In the genomic region with DNA sequence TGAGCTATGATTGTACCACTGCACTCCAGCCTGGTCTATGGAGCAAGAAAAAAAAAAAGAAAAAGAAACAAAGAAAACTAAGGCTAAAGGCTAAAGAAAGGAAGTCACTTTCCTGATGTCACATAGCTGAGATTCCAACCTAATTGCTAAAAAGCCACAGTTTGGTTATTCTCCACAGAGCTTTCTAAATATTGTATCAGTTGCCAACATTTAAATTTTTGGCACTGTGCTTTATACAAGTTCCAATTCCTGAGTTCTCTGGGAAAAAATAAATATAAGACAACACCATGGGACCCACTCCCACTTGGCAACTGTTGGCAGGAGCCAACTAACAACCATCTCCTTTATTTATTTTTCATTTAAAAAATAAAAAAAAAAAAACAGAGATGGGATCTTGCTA, we compare ENCODE assay signal across 15 cellular contexts. TPM values are rescaled to one million over a fixed set of nuclear protein-coding genes. Genes with fewer than 3 reads are reported as not detected.
DNase-seq lines count a peak whose midpoint lies in the region; ATAC-seq and TF ChIP-seq lines count a peak whose summit lies in the region.
"Had no signal": no experiment of that assay in that cellular context is flagged by ENCODE, and none has a peak within 500 bp of the region (broad histone marks: within the 10 kb centered on the region; RNA-seq: fewer than 3 reads in every experiment).

No MANE protein-coding gene starts in this region.

- H2BK120ac ChIP-seq in mesendoderm (ENCODE audit: low read depth, low read length), result no peak overlapping the region

- no peak overlapping the region for H4K8ac ChIP-seq in mesendoderm (ENCODE audit: low read depth, low read length)

- H3K4ac ChIP-seq in mesendoderm (ENCODE audit: low read depth, low read length), result no peak overlapping the region

- H2BK5ac ChIP-seq in mesendoderm (ENCODE audit: low read length), result no peak overlapping the region

- H3K36me3 ChIP-seq in mesendoderm (ENCODE audit: control insufficient read depth, insufficient read depth, low read length), result no peaks in the 10 kb centered on the region

- no peak overlapping the region for H2AK5ac ChIP-seq in mesendoderm (ENCODE audit: low read length)

- H3K4me1 ChIP-seq in mesendoderm (ENCODE audit: control insufficient read depth, low read depth, low read length), result no peaks in the 10 kb centered on the region

- TF ChIP-seq CTCF in AG04450 (IDR thresholded peaks at IDR 0.05; ENCODE audit: low read depth, low read length), result no peak
- no peak for TF ChIP-seq CTCF in HFF-Myc (IDR thresholded peaks at IDR 0.05; ENCODE audit: low read depth, low read length, missing control alignments)

- H2BK15ac ChIP-seq in mesendoderm (replicated peaks; ENCODE audit: low read depth), result no peak overlapping the region

- no peak overlapping the region for H3K18ac ChIP-seq in mesendoderm (ENCODE audit: low read length)

- H3K27ac ChIP-seq in AG04450 (ENCODE audit: low read depth, low read length) (peak overlapping the region; percentile 80), mesendoderm (ENCODE audit: low read depth, low read length) (no peak overlapping the region)
- H3K27ac ChIP-seq: BLaER1 had no signal

- H3K56ac ChIP-seq in mesendoderm (ENCODE audit: low read length), result no peak overlapping the region

- H3K27me3 ChIP-seq in AG04450 (ENCODE audit: control insufficient read depth, insufficient read depth, low read length), result no peaks in the 10 kb centered on the region
- H3K27me3 ChIP-seq in mesendoderm (ENCODE audit: insufficient read depth, low read length, poor library complexity), result no peaks in the 10 kb centered on the region
- H3K27me3 ChIP-seq: ascending aorta, BLaER1 had no signal

- ATAC-seq in HG03378 (IDR thresholded peaks at IDR 0.05; ENCODE audit: unreplicated experiment), result no peak
- ATAC-seq: Panc1 had no signal

- CTCF ChIA-PET in AG04450 (lab: Charles Lee), result interaction anchor here (0.9 kb wide), 1 partner anchor 42 kb away, joined by 3 read pairs; no protein-coding TSS in a partner anchor

- no peak overlapping the region for H3K4me2 ChIP-seq in mesendoderm (ENCODE audit: low read length)

- H3K9ac ChIP-seq in mesendoderm (ENCODE audit: low read length), result no peak overlapping the region
- H3K9ac ChIP-seq: BLaER1 had no signal

- 0 out of 2 replicates have a peak, but pooled peaks cover 3% of the 10 kb centered on the region for H3K9me3 ChIP-seq in AG04450 (ENCODE audit: control insufficient read depth, insufficient read depth, low read length)
- H3K9me3 ChIP-seq: ascending aorta, BLaER1 had no signal

- H3K23ac ChIP-seq in mesendoderm (ENCODE audit: low read length), result no peak overlapping the region

- POLR2A ChIA-PET in AG04450 (lab: Yijun Ruan, JAX), result interaction anchor here (0.9 to 1.1 kb wide), 2 partner anchors 13 to 37 kb away, joined by 4 read pairs; no protein-coding TSS in a partner anchor

- no peak overlapping the region for H4K5ac ChIP-seq in mesendoderm (ENCODE audit: low read length)

- H3K79me2 ChIP-seq in mesendoderm (ENCODE audit: control insufficient read depth, insufficient read depth, low read length), result no peaks in the 10 kb centered on the region

- no peaks in the 10 kb centered on the region for H3K79me1 ChIP-seq in mesendoderm (ENCODE audit: low read length)

- H3K4me3 ChIP-seq in AG04450 (ENCODE audit: low read depth, low read length) (no peak overlapping the region), HFF-Myc (replicated peaks; ENCODE audit: low read depth, low read length) (no peak overlapping the region), mesendoderm (ENCODE audit: low read length) (no peak overlapping the region)
- H3K4me3 ChIP-seq: ascending aorta, BLaER1 had no signal

- DNase-seq in AG04450 (ENCODE audit: low read depth, low spot score) (peak; percentile 74), HFF-Myc (ENCODE audit: extremely low read depth, low read depth) (peak; percentile 52), dedifferentiated amniotic fluid mesenchymal stem cell (ENCODE audit: extremely low spot score) (peak; percentile 81), mesendoderm (peak; percentile 39), GOT3 (lab: John Stamatoyannopoulos, UW) (no peak), NCI-H82 treated with DMSO at 0.1 percent for 48 hours (lab: John Stamatoyannopoulos, UW; ENCODE audit: unreplicated experiment) (no peak), CD1c-positive myeloid dendritic cell (ENCODE audit: extremely low spot score) (no peak)
- DNase-seq: activated CD8-positive, alpha-beta memory T cell treated with anti-CD3 and anti-CD28 coated beads, Interleukin-2, amount 50 U/mL, for 48 hours; NCI-H345; nucleus accumbens; stimulated activated CD4-positive, alpha-beta T cell treated with anti-CD3 and anti-CD28 coated beads, Interleukin-4, amount 100 ng/mL, for 24 hours had no signal

RNA-seq across cellular contexts. Expression of gene LYPD3, which starts 11.2 kb away (rescaled TPM):
- polyA plus RNA-seq in AG04450 (2011; rRNA removed), result 0.60 and 1.0 TPM in 2 replicates
- 0.39 and 0.83 TPM in 2 replicates for polyA minus RNA-seq in AG04450 (2011; rRNA and poly(A)+ RNA removed)
- polyA plus RNA-seq in mesendoderm (2013, experiment 1 of 2), result 2.9 TPM
- 2.3 TPM for polyA plus RNA-seq in mesendoderm (2013, experiment 2 of 2)

RNA-seq across cellular contexts. Expression of gene PHLDB3, which starts 27.9 kb away (rescaled TPM):
- polyA plus RNA-seq in AG04450 (2011; rRNA removed), result 4.2 and 5.9 TPM in 2 replicates
- polyA minus RNA-seq in AG04450 (2011; rRNA and poly(A)+ RNA removed), result 3.7 and 3.8 TPM in 2 replicates
- 2.3 TPM for polyA plus RNA-seq in mesendoderm (2013, experiment 1 of 2)
- polyA plus RNA-seq in mesendoderm (2013, experiment 2 of 2), result 2.3 TPM

RNA-seq across cellular contexts. Expression of gene ETHE1, which starts 50.4 kb away (rescaled TPM):
- polyA plus RNA-seq in AG04450 (2011; rRNA removed), result 104 and 130 TPM in 2 replicates
- polyA minus RNA-seq in AG04450 (2011; rRNA and poly(A)+ RNA removed), result 78.5 and 98.3 TPM in 2 replicates
- 6.7 TPM for polyA plus RNA-seq in mesendoderm (2013, experiment 1 of 2)
- 6.7 TPM for polyA plus RNA-seq in mesendoderm (2013, experiment 2 of 2)

RNA-seq across cellular contexts. Expression of gene ZNF575, which starts 56.4 kb away (rescaled TPM):
- polyA plus RNA-seq in AG04450 (2011; rRNA removed), result 0.16 and 0.17 TPM in 2 replicates
- 0.69 TPM in 1 of 2 replicates, not detected in the other for polyA minus RNA-seq in AG04450 (2011; rRNA and poly(A)+ RNA removed)
- polyA plus RNA-seq in mesendoderm (2013, experiment 1 of 2), result 0.13 TPM
- polyA plus RNA-seq in mesendoderm (2013, experiment 2 of 2), result 0.27 TPM

Comparison
In these comparisons a context has a peak if more than half of its experiments do, and no peak if none do; other contexts are left out.
1. DNase-seq: peak in AG04450 (single experiment), HFF-Myc (single experiment), dedifferentiated amniotic fluid mesenchymal stem cell (single experiment) and mesendoderm (single experiment); none in GOT3 (single experiment), NCI-H82 treated with DMSO at 0.1 percent for 48 hours (single experiment) and CD1c-positive myeloid dendritic cell (single experiment).